25 cellular contexts compared by ENCODE assay signal in genomic region chr19:16416574-16416973, GRCh38. TPM values are rescaled to one million over a fixed set of nuclear protein-coding genes. Genes with fewer than 3 reads are reported as not detected.
DNase-seq lines count a peak whose midpoint lies in the region; ATAC-seq, FAIRE-seq and TF ChIP-seq lines count a peak whose summit lies in the region.
"Had no signal": no experiment of that assay in that cellular context is flagged by ENCODE, and none has a peak within 500 bp of the region (broad histone marks: within the 10 kb centered on the region; RNA-seq: fewer than 3 reads in every experiment).

No MANE protein-coding gene starts in this region.

- H3K27ac Mint-ChIP-seq in memory B cell = peak overlapping the region; percentile 97
- peak overlapping the region; percentile 20 for H3K27ac Mint-ChIP-seq in stimulated activated effector memory CD8-positive, alpha-beta T cell treated with anti-CD3 and anti-CD28 coated beads, Interleukin-12 subunit alpha, Interleukin-12 subunit beta, amount 100 ng/mL, for 72 hours
- H3K27ac Mint-ChIP-seq: GM23338 had no signal

- no peaks in the 10 kb centered on the region for H3K9me3 Mint-ChIP-seq in memory B cell
- no peaks in the 10 kb centered on the region for H3K9me3 Mint-ChIP-seq in stimulated activated effector memory CD8-positive, alpha-beta T cell treated with anti-CD3 and anti-CD28 coated beads, Interleukin-12 subunit alpha, Interleukin-12 subunit beta, amount 100 ng/mL, for 72 hours
- H3K9me3 Mint-ChIP-seq: CD4-positive, alpha-beta T cell; GM23338 had no signal

- H3K27me3 ChIP-seq in BLaER1 = no peaks in the 10 kb centered on the region
- H3K27me3 ChIP-seq in smooth muscle cell (ENCODE audit: low read depth) = no peaks in the 10 kb centered on the region
- no peaks in the 10 kb centered on the region for H3K27me3 ChIP-seq in pancreas
- H3K27me3 ChIP-seq in heart right ventricle = no peaks in the 10 kb centered on the region
- H3K27me3 ChIP-seq: BE2C had no signal

- CTCF ChIA-PET in RWPE1 (lab: Yijun Ruan, JAX) = interaction anchor here (0.6 to 1.1 kb wide), 3 partner anchors 20 to 1267 kb away, joined by 3 to 7 read pairs (median 3); no protein-coding TSS in a partner anchor

- FAIRE-seq in pancreas (lab: Jason Lieb, UNC) = no peak
- FAIRE-seq: A204.1, HepG2 had no signal

- ATAC-seq in memory B cell (ENCODE audit: low read depth) (no peak), pancreas (no peak), heart right ventricle (no peak)
- no peak for ATAC-seq in stimulated activated effector memory CD8-positive, alpha-beta T cell treated with anti-CD3 and anti-CD28 coated beads, Interleukin-12 subunit alpha, Interleukin-12 subunit beta, amount 100 ng/mL, for 72 hours
- ATAC-seq: GM23338, HepG2, Panc1 had no signal

- TF ChIP-seq CTCF in RWPE1 (conservative IDR thresholded peaks at IDR 0.05; ENCODE audit: low read depth) = no peak
- TF ChIP-seq CTCF in smooth muscle cell (IDR thresholded peaks at IDR 0.05; ENCODE audit: borderline replicate concordance, insufficient read depth, poor library complexity, severe bottlenecking) = no peak
- TF ChIP-seq CTCF in pancreas (IDR thresholded peaks at IDR 0.05) = no peak
- no peak for TF ChIP-seq CTCF in heart right ventricle (IDR thresholded peaks at IDR 0.05)

- H2AFZ ChIP-seq in smooth muscle cell (ENCODE audit: low read depth) = no peak overlapping the region
- H2AFZ ChIP-seq: GM23338 had no signal

- H3K9me3 ChIP-seq in BLaER1 (no peaks in the 10 kb centered on the region), smooth muscle cell (replicated peaks; ENCODE audit: low read depth) (no peaks in the 10 kb centered on the region), pancreas (no peaks in the 10 kb centered on the region), heart right ventricle (no peaks in the 10 kb centered on the region)
- H3K9me3 ChIP-seq: BE2C had no signal

- H3K4me3 Mint-ChIP-seq in memory B cell = peak overlapping the region; percentile 67
- no peak overlapping the region for H3K4me3 Mint-ChIP-seq in stimulated activated effector memory CD8-positive, alpha-beta T cell treated with anti-CD3 and anti-CD28 coated beads, Interleukin-12 subunit alpha, Interleukin-12 subunit beta, amount 100 ng/mL, for 72 hours
- H3K4me3 Mint-ChIP-seq: CD4-positive, alpha-beta T cell; GM23338 had no signal

- H3K9ac ChIP-seq in BLaER1 (no peak overlapping the region; the same call in 1 of the 2 replicates), smooth muscle cell (ENCODE audit: low read depth) (no peak overlapping the region)

- peaks cover 7% of the 10 kb centered on the region for H3F3A ChIP-seq in smooth muscle cell (ENCODE audit: low read depth)

- H3K4me1 Mint-ChIP-seq in memory B cell = peaks cover 26% of the 10 kb centered on the region
- H3K4me1 Mint-ChIP-seq in stimulated activated effector memory CD8-positive, alpha-beta T cell treated with anti-CD3 and anti-CD28 coated beads, Interleukin-12 subunit alpha, Interleukin-12 subunit beta, amount 100 ng/mL, for 72 hours = peaks cover 4% of the 10 kb centered on the region

- POLR2A ChIA-PET in RWPE1 (lab: Yijun Ruan, JAX; ENCODE audit: low non-redundant PET) = no interaction called here

- intact Hi-C loops in pancreas (cut with DNase I) (no loop called here), heart right ventricle (cut with DNase I) (loop anchor here in 2 of 10 donors (10.0 kb wide), 1 partner anchor 172 kb away; no protein-coding TSS in a partner anchor)

- no peaks in the 10 kb centered on the region for H3K79me2 ChIP-seq in smooth muscle cell (ENCODE audit: low read depth)

- peaks cover 51% of the 10 kb centered on the region for H4K20me1 ChIP-seq in BLaER1
- H4K20me1 ChIP-seq in smooth muscle cell (ENCODE audit: low read depth) = peaks cover 7% of the 10 kb centered on the region

- no peak for DNase-seq in RWPE1 (ENCODE audit: low spot score)
- no peak for DNase-seq in memory B cell (ENCODE audit: low spot score in 2 of 2)
- no peak for DNase-seq in stimulated activated effector memory CD8-positive, alpha-beta T cell treated with anti-CD3 and anti-CD28 coated beads, Interleukin-12 subunit alpha, Interleukin-12 subunit beta, amount 100 ng/mL, for 72 hours (ENCODE audit: low spot score in 2 of 2)
- no peak for DNase-seq in smooth muscle cell (lab: John Stamatoyannopoulos, UW; ENCODE audit: unreplicated experiment)
- no peak for DNase-seq in SW 1271 (lab: John Stamatoyannopoulos, UW)
- DNase-seq in pancreas = no peak
- DNase-seq in heart right ventricle = no peak
- DNase-seq: BE2C; CD4-positive, alpha-beta T cell; COR-L47; DND-41; HCEC 1CT; KG1; NCI-H1105 treated with DMSO at 0.1 percent for 48 hours; NCI-H2081; NCI-H2171; NCI-H345; NCI-H524; NCI-H774 had no signal

- H3K4me2 ChIP-seq in BLaER1 (peak overlapping the region; percentile 36; the same call in 1 of the 2 replicates), smooth muscle cell (no peak overlapping the region)
- H3K4me2 ChIP-seq: GM23338 had no signal

- H3K36me3 ChIP-seq in BLaER1 (peaks cover 99% of the 10 kb centered on the region), smooth muscle cell (ENCODE audit: low read depth) (no peaks in the 10 kb centered on the region), pancreas (peaks cover 0 to 39% (median 23%) of the 10 kb centered on the region in 3 donors), heart right ventricle (peaks cover 0 to 98% (median 31%) of the 10 kb centered on the region in 9 donors)

- H3K4me3 ChIP-seq in BLaER1 (no peak overlapping the region), smooth muscle cell (no peak overlapping the region), pancreas (no peak overlapping the region), heart right ventricle (no peak overlapping the region)
- H3K4me3 ChIP-seq: GM23338 had no signal

- H3K27ac ChIP-seq in BLaER1 (peak overlapping the region; percentile 22; the same call in 1 of the 2 replicates), RWPE1 (0 out of 2 replicates have a peak overlapping the region, but pooled peaks have one; percentile 6), smooth muscle cell (ENCODE audit: low read depth) (no peak overlapping the region), pancreas (no peak overlapping the region), heart right ventricle (peak overlapping the region in 3 of 10 donors; percentile 43 to 62 (median 53))
- H3K27ac ChIP-seq: HL-60 had no signal

- H3K36me3 Mint-ChIP-seq in memory B cell = peaks cover 27% of the 10 kb centered on the region
- H3K36me3 Mint-ChIP-seq in stimulated activated effector memory CD8-positive, alpha-beta T cell treated with anti-CD3 and anti-CD28 coated beads, Interleukin-12 subunit alpha, Interleukin-12 subunit beta, amount 100 ng/mL, for 72 hours = peaks cover 65% of the 10 kb centered on the region

- peaks cover 25% of the 10 kb centered on the region for H3K4me1 ChIP-seq in BLaER1
- H3K4me1 ChIP-seq in smooth muscle cell (ENCODE audit: low read depth) = peaks cover 8% of the 10 kb centered on the region
- H3K4me1 ChIP-seq in pancreas = no peaks in the 10 kb centered on the region
- peaks cover 8 to 50% (median 30%) of the 10 kb centered on the region in 9 donors for H3K4me1 ChIP-seq in heart right ventricle
- H3K4me1 ChIP-seq: BE2C had no signal

- H3K27me3 Mint-ChIP-seq in memory B cell = no peaks in the 10 kb centered on the region
- H3K27me3 Mint-ChIP-seq: CD4-positive, alpha-beta T cell had no signal

- 89% methylated on average over 5 of the region's 5 CpGs for WGBS in smooth muscle cell (ENCODE audit: low lambda C conversion rate)
- WGBS in pancreas, 2 donors = 90 to 96% methylated on average over 5 of the region's 5 CpGs
- WGBS in heart right ventricle, 2 donors = 65 to 79% methylated on average over 5 of the region's 5 CpGs

RNA-seq across cellular contexts. Expression of gene EPS15L1, which starts 55.2 kb away (rescaled TPM):
- total RNA-seq in smooth muscle cell = 12.8 and 16.0 TPM in 2 replicates
- 15.6 and 18.8 TPM in 2 replicates for polyA plus RNA-seq in smooth muscle cell
- total RNA-seq in pancreas = 10 to 100 TPM; 14.8 to 21.1 (median 16.8) TPM
- 10 to 100 TPM; 15.2 to 18.2 TPM for polyA plus RNA-seq in pancreas
- total RNA-seq in heart right ventricle = 10 to 100 TPM; 46.9 to 70.1 (median 57.4) TPM
- polyA plus RNA-seq in heart right ventricle = 10 to 100 TPM; 41.3 to 79.7 TPM

Comparison
In these comparisons a context has a peak if more than half of its experiments do, and no peak if none do; other contexts are left out.
1. H3K27ac ChIP-seq: peak in BLaER1 (single experiment) and RWPE1 (single experiment); none in smooth muscle cell (single experiment) and pancreas (0 of 4).